7 cellular contexts compared by ENCODE assay signal in the genomic region with DNA sequence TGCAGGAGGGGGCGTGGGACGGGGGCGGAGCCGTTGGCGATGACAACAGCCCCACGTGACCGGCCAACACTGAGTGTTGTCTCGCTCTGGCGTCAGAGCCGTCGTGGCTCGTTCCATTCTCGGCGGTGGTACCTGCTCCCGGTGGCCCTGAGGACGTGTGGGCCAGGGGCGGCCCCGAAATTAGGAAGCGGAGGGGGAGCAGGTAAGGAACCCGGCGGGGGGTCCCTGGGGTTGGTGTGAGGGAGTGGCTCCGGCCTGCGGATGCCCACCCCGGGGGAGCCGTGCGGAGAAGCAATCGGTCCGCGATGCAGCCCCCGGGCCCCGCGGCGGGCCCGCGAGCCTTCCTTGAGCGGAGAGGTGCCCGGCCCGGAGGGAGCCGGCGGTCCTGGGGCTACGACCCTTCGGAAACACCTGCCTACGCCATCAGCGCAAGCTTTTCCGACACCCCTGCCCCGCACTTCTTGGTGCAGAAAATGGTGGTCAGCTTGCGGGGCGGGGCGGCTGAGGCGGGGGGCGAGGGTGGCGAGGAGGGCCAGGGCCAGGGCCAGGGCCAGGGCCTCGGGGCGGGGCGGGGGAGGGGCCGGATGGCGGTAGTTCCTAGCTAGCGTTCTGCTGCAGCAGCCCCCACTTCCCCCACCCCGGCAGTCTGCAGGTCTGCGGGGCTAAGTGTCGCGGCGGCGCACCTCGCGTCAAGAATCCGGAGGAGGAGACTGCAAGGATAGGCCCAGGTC. TPM values are rescaled to one million over a fixed set of nuclear protein-coding genes. Genes with fewer than 3 reads are reported as not detected.
DNase-seq lines count a peak whose midpoint lies in the region; ATAC-seq and TF ChIP-seq lines count a peak whose summit lies in the region.

BEX4 (plus strand) TSS at position 72 of the 731 bp plus-strand sequence. CDS start 1,046 bp downstream, outside the sequence.

- WGBS in ectodermal cell, 2 experiments, result 0% methylated on average over 59 to 66 of the region's 67 CpGs
- WGBS in lung, 2 donors, result 0 to 36% methylated on average over 37 to 67 of the region's 67 CpGs

- H3K36me3 Mint-ChIP-seq in activated CD8-positive, alpha-beta T cell treated with anti-CD3 and anti-CD28 coated beads, Interleukin-2, amount 10 ng/mL, durations not matched to agents 7 days and 5 days (ENCODE audit: low read depth), result peaks cover 2% of the 10 kb centered on the region

- H3K4me1 Mint-ChIP-seq in activated CD8-positive, alpha-beta T cell treated with anti-CD3 and anti-CD28 coated beads, Interleukin-2, amount 10 ng/mL, durations not matched to agents 7 days and 5 days (ENCODE audit: low read depth), result peaks cover 6% of the 10 kb centered on the region

- no peaks in the 10 kb centered on the region for H3K9me3 Mint-ChIP-seq in activated CD8-positive, alpha-beta T cell treated with anti-CD3 and anti-CD28 coated beads, Interleukin-2, amount 10 ng/mL, durations not matched to agents 7 days and 5 days (ENCODE audit: insufficient read depth)

- H3K9me3 ChIP-seq in ectodermal cell (ENCODE audit: control insufficient read depth, low read length) (no peaks in the 10 kb centered on the region), lung (ENCODE audit: control insufficient read depth in 2 of 2, insufficient read depth in 1 of 2, low read length in 1 of 2) (no peaks in the 10 kb centered on the region)

- peak; percentile 46 for TF ChIP-seq POLR2A in GM18526 (IDR thresholded peaks at IDR 0.05; ENCODE audit: extremely low read depth, insufficient read length)

- DNase-seq in NCI-H2171 (lab: John Stamatoyannopoulos, UW), result peak; percentile 58
- peak; percentile 84 for DNase-seq in activated CD8-positive, alpha-beta T cell treated with anti-CD3 and anti-CD28 coated beads, Interleukin-2, amount 10 ng/mL, durations not matched to agents 7 days and 5 days
- DNase-seq in lung (ENCODE audit: low spot score), result peak; percentile 82
- DNase-seq in stimulated activated CD4-positive, alpha-beta T cell treated with anti-CD3 and anti-CD28 coated beads, Interleukin-4, amount 100 ng/mL, for 48 hours (ENCODE audit: low read depth in 2 of 2), result peak; percentile 67 to 73

- POLR2A ChIA-PET in activated CD8-positive, alpha-beta T cell treated with anti-CD3 and anti-CD28 coated beads, Interleukin-2, amount 10 ng/mL, durations not matched to agents 7 days and 5 days (lab: Charles Lee), result interaction anchor here (1.0 kb wide), 1 partner anchor 40 kb away, joined by 3 read pairs; the partner anchor contains the start of gene TCEAL8

- peak within 1 kb of the TSS; percentile 67 for H3K4me3 ChIP-seq in ectodermal cell (ENCODE audit: insufficient read depth, low read depth, low read length)
- H3K4me3 ChIP-seq in lung, result peak within 1 kb of the TSS; percentile 62

- H3K27ac ChIP-seq in ectodermal cell (ENCODE audit: insufficient read depth, low read depth, low read length, poor library complexity, severe bottlenecking) (peak within 1 kb of the TSS; percentile 79), lung (ENCODE audit: low read depth in 1 of 2, low read length in 1 of 2) (peak within 1 kb of the TSS; percentile 74 to 88)

- H3K4me3 Mint-ChIP-seq in activated CD8-positive, alpha-beta T cell treated with anti-CD3 and anti-CD28 coated beads, Interleukin-2, amount 10 ng/mL, durations not matched to agents 7 days and 5 days, result peak within 1 kb of the TSS; percentile 76

- H3K36me3 ChIP-seq in ectodermal cell (ENCODE audit: control insufficient read depth, insufficient read depth, low read length), result no peaks in the 10 kb centered on the region
- no peaks in the 10 kb centered on the region for H3K36me3 ChIP-seq in lung (ENCODE audit: control insufficient read depth in 2 of 2, insufficient read depth in 2 of 2, low read length in 2 of 2)

- H3K27ac Mint-ChIP-seq in activated CD8-positive, alpha-beta T cell treated with anti-CD3 and anti-CD28 coated beads, Interleukin-2, amount 10 ng/mL, durations not matched to agents 7 days and 5 days, result peak within 1 kb of the TSS; percentile 84

- CTCF ChIA-PET in activated CD8-positive, alpha-beta T cell treated with anti-CD3 and anti-CD28 coated beads, Interleukin-2, amount 10 ng/mL, durations not matched to agents 7 days and 5 days (lab: Charles Lee), result no interaction called here

- peak; percentile 89 for ATAC-seq in HG02884 (IDR thresholded peaks at IDR 0.05; ENCODE audit: unreplicated experiment)
- peak; percentile 92 for ATAC-seq in activated CD8-positive, alpha-beta T cell treated with anti-CD3 and anti-CD28 coated beads, Interleukin-2, amount 10 ng/mL, durations not matched to agents 7 days and 5 days
- ATAC-seq in lung (ENCODE audit: insufficient read depth, low FRiP score), result peak; percentile 89

- H3K4me1 ChIP-seq in ectodermal cell (ENCODE audit: control insufficient read depth, insufficient read depth, low read length), result no peaks in the 10 kb centered on the region
- H3K4me1 ChIP-seq in lung (ENCODE audit: control insufficient read depth in 2 of 2, insufficient read depth in 2 of 2, low read length in 2 of 2), result no peaks in the 10 kb centered on the region

- H3K27me3 ChIP-seq in ectodermal cell (ENCODE audit: control insufficient read depth, insufficient read depth, low read length, poor library complexity, severe bottlenecking) (no peaks in the 10 kb centered on the region), lung (ENCODE audit: control insufficient read depth, insufficient read depth) (peaks cover 3% of the 10 kb centered on the region)

- TF ChIP-seq CTCF in lung (IDR thresholded peaks at IDR 0.05; ENCODE audit: control extremely low read depth, extremely low read depth), result no peak

- H3K27me3 Mint-ChIP-seq in activated CD8-positive, alpha-beta T cell treated with anti-CD3 and anti-CD28 coated beads, Interleukin-2, amount 10 ng/mL, durations not matched to agents 7 days and 5 days (ENCODE audit: low read depth), result peaks cover 9% of the 10 kb centered on the region

RNA-seq across cellular contexts. Expression of gene BEX4, which starts in this region (rescaled TPM):
- 1 to 10 TPM; 8.9 to 9.0 TPM for total RNA-seq in activated CD8-positive, alpha-beta T cell treated with anti-CD3 and anti-CD28 coated beads, Interleukin-2, amount 10 ng/mL, durations not matched to agents 7 days and 5 days
- polyA plus RNA-seq in ectodermal cell (2013, experiment 1 of 4), result 70.6 TPM
- 71.3 TPM for polyA plus RNA-seq in ectodermal cell (2013, experiment 2 of 4)
- polyA plus RNA-seq in ectodermal cell (2013, experiment 3 of 4), result 76.7 TPM
- polyA plus RNA-seq in ectodermal cell (2013, experiment 4 of 4), result 83.9 TPM
- 10 to 100 TPM; 30.0 to 49.4 TPM for total RNA-seq in lung
- 10 to 100 TPM; 34.7 to 66.6 TPM for polyA plus RNA-seq in lung

Comparison
In these comparisons a context has a peak if more than half of its experiments do, and no peak if none do; other contexts are left out.
1. Peak in every context shown above with its lines: DNase-seq, ATAC-seq, H3K4me3 ChIP-seq and H3K27ac ChIP-seq.